In the genomic region with DNA sequence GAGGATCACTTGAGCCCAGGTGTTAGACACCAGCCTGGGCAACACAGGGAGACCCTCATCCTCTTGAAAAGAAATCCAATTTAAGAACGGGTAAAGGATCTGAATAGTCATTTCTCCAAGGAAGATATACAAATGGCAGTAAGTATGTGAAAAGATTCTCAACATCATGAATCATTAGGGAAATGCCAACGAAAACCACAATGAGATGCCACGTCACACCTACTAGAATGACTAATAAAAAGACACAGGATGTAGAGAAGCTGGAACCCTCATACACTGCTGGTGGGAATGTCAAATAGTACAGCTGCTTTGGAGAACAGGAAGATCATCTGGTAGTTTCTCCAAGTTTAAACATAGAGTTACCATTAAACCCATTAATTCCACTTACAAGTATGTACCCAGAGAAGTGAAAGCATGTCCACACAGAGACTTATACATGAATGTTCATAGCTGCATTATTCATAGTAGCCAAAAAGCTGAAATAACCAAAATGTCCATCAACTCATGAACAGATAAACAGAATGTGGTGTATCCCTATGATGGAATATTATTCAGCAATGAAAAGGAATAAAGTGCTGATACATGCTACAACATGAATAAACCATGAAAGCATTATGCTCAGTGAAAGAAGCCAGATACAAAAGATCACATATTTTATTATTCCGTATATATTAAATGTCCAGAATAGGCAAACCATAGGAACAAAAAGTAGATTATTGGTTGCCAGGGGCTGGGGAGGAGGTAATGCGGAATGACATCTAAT, we compare ENCODE assay signal across 9 cellular contexts. TPM values are rescaled to one million over a fixed set of nuclear protein-coding genes. Genes with fewer than 3 reads are reported as not detected.
DNase-seq lines count a peak whose midpoint lies in the region; ATAC-seq, FAIRE-seq and TF ChIP-seq lines count a peak whose summit lies in the region.
"Had no signal": no experiment of that assay in that cellular context is flagged by ENCODE, and none has a peak within 500 bp of the region (broad histone marks: within the 10 kb centered on the region; RNA-seq: fewer than 3 reads in every experiment).

No MANE protein-coding gene starts in this region.

- no peak for TF ChIP-seq POLR2A in GM12891 (IDR thresholded peaks at IDR 0.05; ENCODE audit: low read depth, low read length)

- H3K27me3 Mint-ChIP-seq in activated naive CD4-positive, alpha-beta T cell treated with anti-CD3 and anti-CD28 coated beads, Interleukin-2, amount 10 ng/mL, durations not matched to agents 7 days and 5 days, result peaks cover 11% of the 10 kb centered on the region
- H3K27me3 Mint-ChIP-seq in natural killer cell (ENCODE audit: low read depth in 2 of 2), result no peaks in the 10 kb centered on the region
- H3K27me3 Mint-ChIP-seq: IgD-negative memory B cell had no signal

- no peaks in the 10 kb centered on the region for H3K9me3 Mint-ChIP-seq in activated naive CD4-positive, alpha-beta T cell treated with anti-CD3 and anti-CD28 coated beads, Interleukin-2, amount 10 ng/mL, durations not matched to agents 7 days and 5 days
- H3K9me3 Mint-ChIP-seq in natural killer cell, result no peaks in the 10 kb centered on the region
- H3K9me3 Mint-ChIP-seq: IgD-negative memory B cell had no signal

- peak; percentile 54 to 88 (median 71) for ATAC-seq in natural killer cell

- intact Hi-C loops in natural killer cell (cut with micrococcal nuclease), result no loop called here

- H3K4me1 Mint-ChIP-seq in activated naive CD4-positive, alpha-beta T cell treated with anti-CD3 and anti-CD28 coated beads, Interleukin-2, amount 10 ng/mL, durations not matched to agents 7 days and 5 days, result peaks cover 11% of the 10 kb centered on the region
- peaks cover 8 to 13% of the 10 kb centered on the region in 2 donors for H3K4me1 Mint-ChIP-seq in natural killer cell

- CTCF ChIA-PET in activated naive CD4-positive, alpha-beta T cell treated with anti-CD3 and anti-CD28 coated beads, Interleukin-2, amount 10 ng/mL, durations not matched to agents 7 days and 5 days (lab: Charles Lee), result no interaction called here

- H3K4me3 Mint-ChIP-seq in activated naive CD4-positive, alpha-beta T cell treated with anti-CD3 and anti-CD28 coated beads, Interleukin-2, amount 10 ng/mL, durations not matched to agents 7 days and 5 days, result no peak overlapping the region
- no peak overlapping the region for H3K4me3 Mint-ChIP-seq in natural killer cell
- H3K4me3 Mint-ChIP-seq: IgD-negative memory B cell had no signal

- H3K27ac Mint-ChIP-seq in activated naive CD4-positive, alpha-beta T cell treated with anti-CD3 and anti-CD28 coated beads, Interleukin-2, amount 10 ng/mL, durations not matched to agents 7 days and 5 days, result no peak overlapping the region
- H3K27ac Mint-ChIP-seq in natural killer cell, result peak overlapping the region; percentile 45 to 58

- no peaks in the 10 kb centered on the region for H3K36me3 Mint-ChIP-seq in activated naive CD4-positive, alpha-beta T cell treated with anti-CD3 and anti-CD28 coated beads, Interleukin-2, amount 10 ng/mL, durations not matched to agents 7 days and 5 days
- no peaks in the 10 kb centered on the region for H3K36me3 Mint-ChIP-seq in natural killer cell
- H3K36me3 Mint-ChIP-seq: IgD-negative memory B cell had no signal

- FAIRE-seq in GM12891 (lab: Jason Lieb, UNC) (peak; percentile 76), D721Med (lab: Jason Lieb, UNC) (no peak)

- DNase-seq in GM12891 (ENCODE audit: insufficient read length, low spot score) (no peak), HT1080 (ENCODE audit: low read depth) (peak; percentile 99), natural killer cell (no peak), NCI-H524 treated with DMSO at 0.1 percent for 48 hours (lab: John Stamatoyannopoulos, UW) (no peak), hippocampal formation (lab: John Stamatoyannopoulos, UW) (no peak), NCI-H526 (lab: John Stamatoyannopoulos, UW) (no peak), D721Med (ENCODE audit: insufficient read length, low spot score) (no peak)
- peak; percentile 39 for DNase-seq in activated naive CD4-positive, alpha-beta T cell treated with anti-CD3 and anti-CD28 coated beads, Interleukin-2, amount 10 ng/mL, durations not matched to agents 7 days and 5 days

- no peak for TF ChIP-seq CTCF in natural killer cell (IDR thresholded peaks at IDR 0.05)
- TF ChIP-seq CTCF in D721Med (IDR thresholded peaks at IDR 0.05; ENCODE audit: insufficient read depth, missing control alignments), result no peak

TF ChIP-seq in GM12891, 5 proteins besides CTCF, POLR2A, EP300 and RAD21:
- TF ChIP-seq POLR2AphosphoS5 (IDR thresholded peaks at IDR 0.05; ENCODE audit: low read depth, low read length), result no peak
- no peak for TF ChIP-seq PAX5 (IDR thresholded peaks at IDR 0.05; ENCODE audit: insufficient read depth, low read length, severe bottlenecking)
- no peak for TF ChIP-seq SPI1 (IDR thresholded peaks at IDR 0.05; ENCODE audit: low read depth, low read length)
- TF ChIP-seq TAF1 (IDR thresholded peaks at IDR 0.05; ENCODE audit: low read depth, low read length), result no peak
- no peak for TF ChIP-seq POU2F2 (IDR thresholded peaks at IDR 0.05; ENCODE audit: low read depth, low read length)
TF ChIP-seq in GM12891: peak in this region for 0.

RNA-seq across cellular contexts. Expression of gene ZMIZ2, which starts 13.1 kb away (rescaled TPM):
- polyA plus RNA-seq in GM12891 (2012; ENCODE audit: low read depth, missing spikeins), result 67.6 TPM
- total RNA-seq in HT1080 (2014; rRNA removed; shearing (Covaris generic)), result 11.9 and 17.8 TPM in 2 replicates
- 27.1 and 28.6 TPM in 2 replicates for polyA plus RNA-seq in HT1080 (2015; cell fraction: cytosol; rRNA removed)
- 139 and 148 TPM in 2 replicates for polyA plus RNA-seq in HT1080 (2015; cell fraction: nucleus; rRNA removed)
- 100 to 1,000 TPM; 152 to 170 (median 167) TPM for total RNA-seq in natural killer cell

Comparison
In these comparisons a context has a peak if more than half of its experiments do, and no peak if none do; other contexts are left out.
1. DNase-seq: peak in HT1080 (single experiment) and activated naive CD4-positive, alpha-beta T cell treated with anti-CD3 and anti-CD28 coated beads, Interleukin-2, amount 10 ng/mL, durations not matched to agents 7 days and 5 days (single experiment); none in GM12891 (single experiment), natural killer cell (single experiment), NCI-H524 treated with DMSO at 0.1 percent for 48 hours (single experiment), hippocampal formation (0 of 2), NCI-H526 (0 of 2) and D721Med (single experiment).